Comparison of ENCODE assay signal across 1 cellular context in genomic region chr11:58927393-58928081, GRCh38.
TF ChIP-seq lines count a peak whose summit lies in the region.

No MANE protein-coding gene starts in this region.

TF ChIP-seq in HEK293, 187 proteins besides CTCF, POLR2A, EP300 and RAD21 (continued from another document):
- TF ChIP-seq ZBTB26 (tag by site-specific recombination; optimal IDR thresholded peaks at IDR 0.05) (no peak), ZFP69B (tag by site-specific recombination; IDR thresholded peaks at IDR 0.05) (peak; percentile 82; the same call in 1 of the 2 replicates), ZBTB48 (tag by site-specific recombination; IDR thresholded peaks at IDR 0.05) (no peak), TRIM28 (IDR thresholded peaks at IDR 0.05; ENCODE audit: borderline replicate concordance, low read length) (no peak), ZBTB7A (tag by site-specific recombination; IDR thresholded peaks at IDR 0.05; ENCODE audit: low read depth) (no peak), ZNF514 (tag by site-specific recombination; IDR thresholded peaks at IDR 0.05) (no peak), ZNF114 (tag by site-specific recombination; IDR thresholded peaks at IDR 0.05) (no peak), ZNF776 (tag by site-specific recombination; IDR thresholded peaks at IDR 0.05; ENCODE audit: borderline replicate concordance) (no peak), SP2 (tag by site-specific recombination; IDR thresholded peaks at IDR 0.05) (peak; percentile 69), ZFP41 (tag by site-specific recombination; IDR thresholded peaks at IDR 0.05; ENCODE audit: borderline replicate concordance) (no peak), ZNF112 (tag by site-specific recombination; IDR thresholded peaks at IDR 0.05) (no peak), ZBTB11 (tag by site-specific recombination; conservative IDR thresholded peaks at IDR 0.05; ENCODE audit: low read depth) (no peak), ZNF701 (tag by site-specific recombination; IDR thresholded peaks at IDR 0.05) (no peak), ZNF777 (tag by site-specific recombination; IDR thresholded peaks at IDR 0.05; ENCODE audit: borderline replicate concordance) (no peak), ZBTB17 (tag by site-specific recombination; IDR thresholded peaks at IDR 0.05) (peak; percentile 81), BCL11A (tag by site-specific recombination; IDR thresholded peaks at IDR 0.05; ENCODE audit: low read depth) (no peak), ZNF510 (tag by site-specific recombination; IDR thresholded peaks at IDR 0.05; ENCODE audit: insufficient replicate concordance) (no peak), ZNF473 (tag by site-specific recombination; IDR thresholded peaks at IDR 0.05) (no peak), ZFP37 (tag by site-specific recombination; IDR thresholded peaks at IDR 0.05) (no peak), ZNF596 (tag by site-specific recombination; IDR thresholded peaks at IDR 0.05) (no peak), ZNF585B (tag by site-specific recombination; IDR thresholded peaks at IDR 0.05) (no peak)
- TF ChIP-seq, protein P1, sequence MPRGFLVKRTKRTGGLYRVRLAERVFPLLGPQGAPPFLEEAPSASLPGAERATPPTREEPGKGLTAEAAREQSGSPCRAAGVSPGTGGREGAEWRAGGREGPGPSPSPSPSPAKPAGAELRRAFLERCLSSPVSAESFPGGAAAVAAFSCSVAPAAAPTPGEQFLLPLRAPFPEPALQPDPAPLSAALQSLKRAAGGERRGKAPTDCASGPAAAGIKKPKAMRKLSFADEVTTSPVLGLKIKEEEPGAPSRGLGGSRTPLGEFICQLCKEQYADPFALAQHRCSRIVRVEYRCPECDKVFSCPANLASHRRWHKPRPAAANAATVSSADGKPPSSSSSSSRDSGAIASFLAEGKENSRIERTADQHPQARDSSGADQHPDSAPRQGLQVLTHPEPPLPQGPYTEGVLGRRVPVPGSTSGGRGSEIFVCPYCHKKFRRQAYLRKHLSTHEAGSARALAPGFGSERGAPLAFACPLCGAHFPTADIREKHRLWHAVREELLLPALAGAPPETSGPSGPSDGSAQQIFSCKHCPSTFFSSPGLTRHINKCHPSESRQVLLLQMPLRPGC (tag by site-specific recombination; IDR thresholded peaks at IDR 0.05) = no peak
